In genomic region chr1:206612129-206612876, GRCh38 we compare ENCODE assay signal across 1 cellular context.
TF ChIP-seq lines count a peak whose summit lies in the region.

EIF2D (minus strand) TSS chr1:206612465; CDS start chr1:206612342, 123 bp downstream.

TF ChIP-seq in HepG2, 621 proteins besides CTCF, POLR2A, EP300 and RAD21 (continued from another document):
- TF ChIP-seq CEBPZ (IDR thresholded peaks at IDR 0.05; ENCODE audit: low read length) (no peak), GMEB2 (CRISPR knock-in tag; IDR thresholded peaks at IDR 0.05; ENCODE audit: low read depth) (peak; percentile 42; the same call in 1 of the 2 replicates), BORCS8-MEF2B (CRISPR knock-in tag; IDR thresholded peaks at IDR 0.05) (peak; percentile 97), ARNTL (CRISPR knock-in tag; IDR thresholded peaks at IDR 0.05) (0 out of 2 replicates have a peak, but pooled peaks have one; percentile 64), ZNF124 (CRISPR knock-in tag; IDR thresholded peaks at IDR 0.05) (peak; percentile 95)
